ENCODE assay signal across 1 cellular context in the genomic region with DNA sequence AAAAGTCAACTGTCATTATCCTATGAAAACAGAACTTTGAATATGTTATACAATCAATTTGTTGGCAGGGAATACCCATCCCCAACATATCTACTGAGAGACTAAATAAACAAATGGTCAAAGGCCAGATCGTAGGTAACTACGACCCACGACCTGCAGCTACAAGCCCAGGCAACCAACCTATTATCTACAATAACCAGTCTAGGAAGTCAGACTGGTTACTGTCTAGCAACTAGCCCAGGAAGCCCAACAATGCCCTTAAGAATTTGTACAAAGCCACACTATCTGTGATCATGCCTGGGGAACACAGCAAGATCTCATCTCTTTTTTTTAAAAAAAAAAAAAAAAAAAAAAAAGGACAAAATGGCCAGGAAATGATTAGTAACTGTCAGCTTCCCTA.
TF ChIP-seq lines count a peak whose summit lies in the region.

No MANE protein-coding gene starts in this region.

TF ChIP-seq in HepG2, 621 proteins besides CTCF, POLR2A, EP300 and RAD21:
- TF ChIP-seq SRSF4 (IDR thresholded peaks at IDR 0.05; ENCODE audit: low read depth, low read length, poor library complexity, severe bottlenecking) (no peak), ZNF792 (CRISPR knock-in tag; IDR thresholded peaks at IDR 0.05) (peak; percentile 99), MIXL1 (CRISPR knock-in tag; IDR thresholded peaks at IDR 0.05) (no peak)
